Comparison of ENCODE assay signal across 14 cellular contexts in genomic region chr1:70247122-70247521, GRCh38.
"Had no signal": no experiment of that assay in that cellular context is flagged by ENCODE, and none has a peak within 500 bp of the region (broad histone marks: within the 10 kb centered on the region; RNA-seq: fewer than 3 reads in every experiment).

No MANE protein-coding gene starts in this region.

- H3K4me1 ChIP-seq: right atrium auricular region, transverse colon had no signal

- H3K9me3 ChIP-seq: right atrium auricular region, transverse colon had no signal

- H3K9me3 Mint-ChIP-seq: activated naive CD4-positive, alpha-beta T cell treated with anti-CD3 and anti-CD28 coated beads, Interleukin-2, amount 50 U/mL, for 72 hours had no signal

- H3K27ac Mint-ChIP-seq: progenitor cell of endocrine pancreas had no signal

- H3K27ac ChIP-seq: right atrium auricular region, transverse colon had no signal

- DNase-seq: activated CD4-positive, alpha-beta T cell treated with anti-CD3 and anti-CD28 coated beads for 4 hours; aorta; cerebellar nuclear complex; effector CD8-positive, alpha-beta T cell; head of caudate nucleus; kidney glomerular epithelial cell; stimulated activated CD4-positive, alpha-beta T cell treated with anti-CD3 and anti-CD28 coated beads, Interleukin-15, amount 100 ng/mL, for 24 hours; stimulated activated CD4-positive, alpha-beta T cell treated with anti-CD3 and anti-CD28 coated beads, Interleukin-4, amount 100 ng/mL, for 1 hour; stimulated activated naive CD4-positive, alpha-beta T cell; transverse colon had no signal

- FAIRE-seq: frontal cortex had no signal

- H3K27me3 Mint-ChIP-seq: progenitor cell of endocrine pancreas had no signal

- H3K4me3 ChIP-seq: right atrium auricular region, transverse colon had no signal

- H3K27me3 ChIP-seq: right atrium auricular region, transverse colon had no signal
